26 cellular contexts compared by ENCODE assay signal in the genomic region with DNA sequence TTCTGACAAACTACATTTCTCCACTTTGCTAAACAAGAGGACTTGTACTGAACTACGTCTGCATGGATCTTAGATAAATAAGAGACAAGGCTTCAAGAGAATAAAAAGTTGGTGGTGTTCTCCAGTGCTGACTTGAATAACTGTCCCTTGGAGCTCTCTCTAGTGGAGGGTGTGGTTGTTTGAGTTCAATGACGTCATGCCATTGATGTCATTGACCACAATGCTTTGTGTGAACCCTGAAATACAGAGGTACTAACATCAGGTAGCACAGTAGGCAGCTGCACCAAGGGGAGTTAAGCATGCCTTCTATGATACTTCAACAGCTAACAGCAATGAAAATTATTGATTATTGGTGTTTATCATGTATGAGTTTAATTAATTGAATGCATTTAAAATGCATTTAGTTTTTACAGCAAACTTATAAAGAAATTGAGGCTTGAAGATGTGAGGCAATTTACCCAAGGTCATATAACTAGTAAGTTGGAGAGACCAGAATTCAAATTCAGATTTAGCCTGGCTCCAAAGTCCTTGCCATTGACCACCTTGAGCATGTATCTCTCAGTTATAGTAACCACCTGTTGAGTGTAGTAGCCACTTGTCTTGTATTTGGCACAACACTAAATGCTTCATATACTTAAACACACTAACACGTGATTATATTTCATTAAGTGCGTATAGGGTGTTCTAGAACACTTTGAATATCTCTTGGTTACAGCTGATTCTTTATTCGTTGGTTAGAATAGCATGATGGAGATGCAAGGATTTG.
A peak's percentile ranks its signal among the peaks of the same experiment; 100 is the strongest.
DNase-seq lines count a peak whose midpoint lies in the region; ATAC-seq, FAIRE-seq and TF ChIP-seq lines count a peak whose summit lies in the region.
"Had no signal": no experiment of that assay in that cellular context is flagged by ENCODE, and none has a peak within 500 bp of the region (broad histone marks: within the 10 kb centered on the region; RNA-seq: fewer than 3 reads in every experiment).

No MANE protein-coding gene starts in this region.

- TF ChIP-seq POLR2A in H54 (IDR thresholded peaks at IDR 0.05; ENCODE audit: low read depth, low read length) (no peak), esophagus muscularis mucosa (IDR thresholded peaks at IDR 0.05; ENCODE audit: low read depth) (no peak), esophagus squamous epithelium (IDR thresholded peaks at IDR 0.05) (no peak)

- TF ChIP-seq EP300 in esophagus muscularis mucosa (IDR thresholded peaks at IDR 0.05), result no peak

- DNase-seq in ELR (ENCODE audit: low read depth) (peak; percentile 27), H54 (ENCODE audit: insufficient read length, low spot score) (peak; percentile 7), RPMI7951 (ENCODE audit: low read depth) (peak; percentile 6), esophagus muscularis mucosa (ENCODE audit: extremely low spot score) (peak; percentile 24), type B pancreatic cell (ENCODE audit: extremely low spot score, unreplicated experiment) (no peak), esophagus squamous epithelium (lab: John Stamatoyannopoulos, UW) (no peak)
- DNase-seq in activated CD4-positive, CD25-positive, alpha-beta regulatory T cell (lab: John Stamatoyannopoulos, UW), result no peak
- DNase-seq: AML-193; COR-L47; effector memory CD4-positive, alpha-beta T cell; head of caudate nucleus; NCI-H1105; NCI-H2107; NCI-H526; ovary; right lobe of liver; stimulated activated CD8-positive, alpha-beta memory T cell treated with anti-CD3 and anti-CD28 coated beads, Interleukin-4, amount 100 ng/mL, for 48 hours; substantia nigra; WERI-Rb-1 had no signal

- no peak overlapping the region for H3K27ac ChIP-seq in esophagus muscularis mucosa (replicated peaks in 1 of 4)
- no peak overlapping the region for H3K27ac ChIP-seq in esophagus squamous epithelium
- H3K27ac ChIP-seq: KMS-11, ovary, right lobe of liver, SJCRH30, WERI-Rb-1 had no signal

- H3K27me3 ChIP-seq in esophagus muscularis mucosa (no peaks in the 10 kb centered on the region), esophagus squamous epithelium (no peaks in the 10 kb centered on the region)
- H3K27me3 ChIP-seq: ovary, right lobe of liver, SJCRH30 had no signal

- peak; percentile 78 for FAIRE-seq in H54 (lab: Jason Lieb, UNC)
- FAIRE-seq: urothelium cell line had no signal

- 91% methylated on average over 5 of the region's 5 CpGs for WGBS in esophagus muscularis mucosa
- WGBS in esophagus squamous epithelium, 2 donors, result 75 to 81% methylated on average over 5 of the region's 5 CpGs

- H3K36me3 ChIP-seq in esophagus muscularis mucosa (no peaks in the 10 kb centered on the region), esophagus squamous epithelium (no peaks in the 10 kb centered on the region)
- H3K36me3 ChIP-seq: ovary, right lobe of liver, SJCRH30, WERI-Rb-1 had no signal

- H3K4me1 Mint-ChIP-seq in type B pancreatic cell (ENCODE audit: unreplicated experiment), result no peaks in the 10 kb centered on the region
- H3K4me1 Mint-ChIP-seq: mesothelial cell of epicardium had no signal

- no peaks in the 10 kb centered on the region for H3K27me3 Mint-ChIP-seq in type B pancreatic cell

- TF ChIP-seq CTCF in esophagus muscularis mucosa (IDR thresholded peaks at IDR 0.05) (no peak), type B pancreatic cell (conservative IDR thresholded peaks at IDR 0.05) (no peak), esophagus squamous epithelium (IDR thresholded peaks at IDR 0.05) (no peak)

- intact Hi-C loops in esophagus muscularis mucosa (cut with DNase I), result no loop called here
- intact Hi-C loops in esophagus squamous epithelium (cut with DNase I), result no loop called here

- H3K27ac Mint-ChIP-seq in type B pancreatic cell, result no peak overlapping the region
- H3K27ac Mint-ChIP-seq: activated naive CD4-positive, alpha-beta T cell treated with anti-CD3 and anti-CD28 coated beads, Interleukin-2, amount 50 U/mL, for 72 hours; mesothelial cell of epicardium; natural killer cell treated with Interleukin-12 subunit alpha and Interleukin-12 subunit beta and Interleukin-15 and Interleukin-18, amount 100 ng/mL, for 72 hours had no signal

- no peaks in the 10 kb centered on the region for H3K36me3 Mint-ChIP-seq in type B pancreatic cell
- H3K36me3 Mint-ChIP-seq: activated naive CD4-positive, alpha-beta T cell treated with anti-CD3 and anti-CD28 coated beads, Interleukin-2, amount 50 U/mL, for 72 hours; mesothelial cell of epicardium; natural killer cell treated with Interleukin-12 subunit alpha and Interleukin-12 subunit beta and Interleukin-15 and Interleukin-18, amount 100 ng/mL, for 72 hours had no signal

- peaks cover 3% of the 10 kb centered on the region for H3K9me3 Mint-ChIP-seq in type B pancreatic cell
- H3K9me3 Mint-ChIP-seq: activated naive CD4-positive, alpha-beta T cell treated with anti-CD3 and anti-CD28 coated beads, Interleukin-2, amount 50 U/mL, for 72 hours; mesothelial cell of epicardium; natural killer cell treated with Interleukin-12 subunit alpha and Interleukin-12 subunit beta and Interleukin-15 and Interleukin-18, amount 100 ng/mL, for 72 hours had no signal

- ATAC-seq in GM18907 (IDR thresholded peaks at IDR 0.05; ENCODE audit: unreplicated experiment), result no peak
- ATAC-seq: natural killer cell treated with Interleukin-12 subunit alpha and Interleukin-12 subunit beta and Interleukin-15 and Interleukin-18, amount 100 ng/mL, for 72 hours had no signal

- H3K4me3 ChIP-seq in esophagus muscularis mucosa (no peak overlapping the region), esophagus squamous epithelium (no peak overlapping the region)
- H3K4me3 ChIP-seq: ovary, right lobe of liver, SJCRH30 had no signal

- H3K9me3 ChIP-seq in esophagus muscularis mucosa (no peaks in the 10 kb centered on the region), esophagus squamous epithelium (no peaks in the 10 kb centered on the region)
- H3K9me3 ChIP-seq: ovary, right lobe of liver, SJCRH30 had no signal

- no peak overlapping the region for H3K4me3 Mint-ChIP-seq in type B pancreatic cell
- H3K4me3 Mint-ChIP-seq: mesothelial cell of epicardium; natural killer cell treated with Interleukin-12 subunit alpha and Interleukin-12 subunit beta and Interleukin-15 and Interleukin-18, amount 100 ng/mL, for 72 hours had no signal

- H3K4me1 ChIP-seq in esophagus muscularis mucosa (no peaks in the 10 kb centered on the region), esophagus squamous epithelium (no peaks in the 10 kb centered on the region)
- H3K4me1 ChIP-seq: SJCRH30 had no signal

Comparison
In these comparisons a context has a peak if more than half of its experiments do, and no peak if none do; other contexts are left out.
1. DNase-seq: peak in ELR (single experiment), H54 (single experiment), RPMI7951 (single experiment) and esophagus muscularis mucosa (single experiment); none in type B pancreatic cell (single experiment), activated CD4-positive, CD25-positive, alpha-beta regulatory T cell (0 of 4) and esophagus squamous epithelium (single experiment).